In genomic region chr10:96138102-96138501, GRCh38 we compare ENCODE assay signal across 9 cellular contexts. TPM values are rescaled to one million over a fixed set of nuclear protein-coding genes. Genes with fewer than 3 reads are reported as not detected.
DNase-seq lines count a peak whose midpoint lies in the region; ATAC-seq and TF ChIP-seq lines count a peak whose summit lies in the region.
"Had no signal": no experiment of that assay in that cellular context is flagged by ENCODE, and none has a peak within 500 bp of the region (broad histone marks: within the 10 kb centered on the region; RNA-seq: fewer than 3 reads in every experiment).

No MANE protein-coding gene starts in this region.

- no peaks in the 10 kb centered on the region for H3K9me3 ChIP-seq in stomach

- H3K4me3 ChIP-seq in lower leg skin (ENCODE audit: low read depth, poor library complexity, severe bottlenecking) (no peak overlapping the region), stomach (no peak overlapping the region)

- H3K36me3 ChIP-seq in stomach, result peaks cover 23 to 95% (median 87%) of the 10 kb centered on the region in 4 donors

- H3K4me1 ChIP-seq in stomach, result no peaks in the 10 kb centered on the region

- no peak overlapping the region for H3K4me3 Mint-ChIP-seq in activated naive CD8-positive, alpha-beta T cell treated with anti-CD3 and anti-CD28 coated beads, Interleukin-2, amount 50 U/mL, for 24 hours

- no peak for TF ChIP-seq CTCF in lower leg skin (IDR thresholded peaks at IDR 0.05)
- TF ChIP-seq CTCF in stomach (IDR thresholded peaks at IDR 0.05), result no peak

- H3K27ac Mint-ChIP-seq in activated naive CD8-positive, alpha-beta T cell treated with anti-CD3 and anti-CD28 coated beads, Interleukin-2, amount 50 U/mL, for 24 hours, result peak overlapping the region; percentile 0

- 81 to 92% methylated on average over 1 of the region's 1 CpG for WGBS in lower leg skin, 2 donors
- 76 to 97% (median 82%) methylated on average over 1 of the region's 1 CpG for WGBS in stomach, 5 donors

- no peaks in the 10 kb centered on the region for H3K9me3 Mint-ChIP-seq in activated naive CD8-positive, alpha-beta T cell treated with anti-CD3 and anti-CD28 coated beads, Interleukin-2, amount 50 U/mL, for 24 hours

- no peak for DNase-seq in activated naive CD8-positive, alpha-beta T cell treated with anti-CD3 and anti-CD28 coated beads, Interleukin-2, amount 50 U/mL, for 24 hours
- DNase-seq in lower leg skin (ENCODE audit: low spot score in 2 of 2) (no peak), COLO668 (lab: John Stamatoyannopoulos, UW; ENCODE audit: unreplicated experiment) (no peak), SKM-1 treated with dmso at 0.1 percent for 144 hours (lab: John Stamatoyannopoulos, UW; ENCODE audit: unreplicated experiment) (no peak), stomach (no peak)
- DNase-seq: central memory CD4-positive, alpha-beta T cell had no signal

- H3K4me1 Mint-ChIP-seq in activated naive CD8-positive, alpha-beta T cell treated with anti-CD3 and anti-CD28 coated beads, Interleukin-2, amount 50 U/mL, for 24 hours, result peaks cover 15% of the 10 kb centered on the region

- no peak overlapping the region for H3K27ac ChIP-seq in stomach

- peaks cover 58% of the 10 kb centered on the region for H3K36me3 Mint-ChIP-seq in activated naive CD8-positive, alpha-beta T cell treated with anti-CD3 and anti-CD28 coated beads, Interleukin-2, amount 50 U/mL, for 24 hours (ENCODE audit: low read depth)

- TF ChIP-seq POLR2A in lower leg skin (IDR thresholded peaks at IDR 0.05), result no peak
- no peak for TF ChIP-seq POLR2A in stomach (IDR thresholded peaks at IDR 0.05)

- intact Hi-C loops in lower leg skin (cut with DNase I; ENCODE audit: low total_unique reads) (no loop called here), stomach (cut with DNase I; ENCODE audit: low total_unique reads) (no loop called here)

- peak; percentile 86 for ATAC-seq in GM18907 (IDR thresholded peaks at IDR 0.05; ENCODE audit: unreplicated experiment)
- peak; percentile 93 for ATAC-seq in GM21526 (IDR thresholded peaks at IDR 0.05; ENCODE audit: low FRiP score, unreplicated experiment)
- ATAC-seq in HG03103 (IDR thresholded peaks at IDR 0.05; ENCODE audit: low read depth, unreplicated experiment), result peak; percentile 95
- ATAC-seq in activated naive CD8-positive, alpha-beta T cell treated with anti-CD3 and anti-CD28 coated beads, Interleukin-2, amount 50 U/mL, for 24 hours, result peak; percentile 92

- H3K27me3 Mint-ChIP-seq in activated naive CD8-positive, alpha-beta T cell treated with anti-CD3 and anti-CD28 coated beads, Interleukin-2, amount 50 U/mL, for 24 hours, result no peaks in the 10 kb centered on the region

- no peaks in the 10 kb centered on the region for H3K27me3 ChIP-seq in stomach

- TF ChIP-seq EP300 in stomach (IDR thresholded peaks at IDR 0.05), result no peak

RNA-seq across cellular contexts. Expression of gene ZNF518A, which starts 8.0 kb away (rescaled TPM):
- 10 to 100 TPM in 1 of 4 donors, 1 to 10 TPM in 3; 6.7 to 12.1 (median 8.3) TPM for total RNA-seq in lower leg skin
- total RNA-seq in stomach, result 10 to 100 TPM in 4 of 5 donors, 1 to 10 TPM in 1; 7.0 to 57.5 (median 16.1) TPM
- 1 to 10 TPM; 2.8 to 5.7 (median 3.5) TPM for polyA plus RNA-seq in stomach
